In the genomic region with DNA sequence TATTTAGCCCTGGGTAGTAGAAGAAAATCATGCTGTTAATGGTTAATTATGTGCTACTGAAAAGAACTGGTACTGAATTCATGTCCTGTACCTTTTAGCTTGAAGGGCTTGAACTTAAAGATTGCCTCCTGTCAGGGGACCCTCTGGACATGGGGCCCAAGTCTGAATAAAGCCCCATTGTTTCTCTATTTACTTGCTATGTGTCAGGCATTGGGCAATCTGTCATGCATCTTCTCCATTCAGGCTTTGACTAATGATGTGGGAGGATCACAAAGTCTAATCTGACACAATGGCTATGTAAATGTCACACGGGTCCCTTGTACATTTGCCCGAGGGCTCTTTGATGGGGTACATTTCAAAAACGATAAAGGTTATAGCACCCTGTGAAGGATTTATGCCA, we compare ENCODE assay signal across 18 cellular contexts.
DNase-seq lines count a peak whose midpoint lies in the region; ATAC-seq, FAIRE-seq and TF ChIP-seq lines count a peak whose summit lies in the region.
"Had no signal": no experiment of that assay in that cellular context is flagged by ENCODE, and none has a peak within 500 bp of the region (broad histone marks: within the 10 kb centered on the region; RNA-seq: fewer than 3 reads in every experiment).

No MANE protein-coding gene starts in this region.

- H3K36me3 Mint-ChIP-seq in neural crest cell (ENCODE audit: low read depth), result peaks cover 2% of the 10 kb centered on the region
- no peaks in the 10 kb centered on the region for H3K36me3 Mint-ChIP-seq in activated CD8-positive, alpha-beta T cell treated with anti-CD3 and anti-CD28 coated beads, Interleukin-2, amount 10 ng/mL, durations not matched to agents 7 days and 5 days (ENCODE audit: low read depth)
- H3K36me3 Mint-ChIP-seq: CD8-positive, alpha-beta memory T cell; T-cell had no signal

- TF ChIP-seq CTCF in bronchial epithelial cell (IDR thresholded peaks at IDR 0.05; ENCODE audit: insufficient read depth, low read length, severe bottlenecking) (no peak), neural crest cell (conservative IDR thresholded peaks at IDR 0.05) (no peak), A673 (conservative IDR thresholded peaks at IDR 0.05; ENCODE audit: low read depth, low read length) (no peak)

- H3K27ac ChIP-seq in A673 (ENCODE audit: low read depth, low read length, poor library complexity, severe bottlenecking), result no peak overlapping the region
- H3K27ac ChIP-seq: BLaER1, RWPE1, SJSA1 had no signal

- ATAC-seq in activated CD8-positive, alpha-beta T cell treated with anti-CD3 and anti-CD28 coated beads, Interleukin-2, amount 10 ng/mL, durations not matched to agents 7 days and 5 days, result no peak
- ATAC-seq: GM12878, HCT116, T-cell had no signal

- CTCF ChIA-PET in A673 (lab: Charles Lee), result no interaction called here
- CTCF ChIA-PET in activated CD8-positive, alpha-beta T cell treated with anti-CD3 and anti-CD28 coated beads, Interleukin-2, amount 10 ng/mL, durations not matched to agents 7 days and 5 days (lab: Charles Lee), result no interaction called here

- peak overlapping the region; percentile 11 for H3K4me3 Mint-ChIP-seq in neural crest cell
- H3K4me3 Mint-ChIP-seq in activated CD8-positive, alpha-beta T cell treated with anti-CD3 and anti-CD28 coated beads, Interleukin-2, amount 10 ng/mL, durations not matched to agents 7 days and 5 days, result no peak overlapping the region
- H3K4me3 Mint-ChIP-seq: CD8-positive, alpha-beta memory T cell; IgD-negative memory B cell; T-cell had no signal

- POLR2A ChIA-PET in A673 (lab: Charles Lee; ENCODE audit: low non-redundant PET), result no interaction called here
- POLR2A ChIA-PET in activated CD8-positive, alpha-beta T cell treated with anti-CD3 and anti-CD28 coated beads, Interleukin-2, amount 10 ng/mL, durations not matched to agents 7 days and 5 days (lab: Charles Lee), result no interaction called here

- H3K9me3 Mint-ChIP-seq in neural crest cell, result peaks cover 5% of the 10 kb centered on the region
- H3K9me3 Mint-ChIP-seq in activated CD8-positive, alpha-beta T cell treated with anti-CD3 and anti-CD28 coated beads, Interleukin-2, amount 10 ng/mL, durations not matched to agents 7 days and 5 days (ENCODE audit: insufficient read depth), result peaks cover 12% of the 10 kb centered on the region

- peak; percentile 12 for DNase-seq in COLO829 (ENCODE audit: low spot score)
- peak; percentile 67 to 90 for DNase-seq in HAP-1 (ENCODE audit: low spot score in 2 of 2)
- DNase-seq in bronchial epithelial cell (ENCODE audit: low read depth), result peak; percentile 6
- peak; percentile 6 for DNase-seq in neural crest cell (ENCODE audit: low read depth, low spot score)
- DNase-seq in A673 (ENCODE audit: low spot score), result no peak
- no peak for DNase-seq in DMS79 treated with DMSO at 0.1 percent for 48 hours (lab: John Stamatoyannopoulos, UW)
- DNase-seq in activated CD8-positive, alpha-beta T cell treated with anti-CD3 and anti-CD28 coated beads, Interleukin-2, amount 10 ng/mL, durations not matched to agents 7 days and 5 days, result no peak
- DNase-seq: CD8-positive, alpha-beta memory T cell; NCI-H1436 treated with DMSO at 0.1 percent for 48 hours; NCI-H510A; T-cell had no signal

- H3K27me3 ChIP-seq in HAP-1 (ENCODE audit: low read depth) (no peaks in the 10 kb centered on the region), bronchial epithelial cell (ENCODE audit: control insufficient read depth, insufficient read depth, low read length) (no peaks in the 10 kb centered on the region), A673 (replicated peaks; ENCODE audit: insufficient read depth, low read depth, low read length, poor library complexity) (no peaks in the 10 kb centered on the region)
- H3K27me3 ChIP-seq: BLaER1, SJSA1 had no signal

- BruUV-seq in A673 (replicated peaks; lab: Mats Ljungman, UMichigan), result no TSS peak

- peaks cover 15% of the 10 kb centered on the region for H3K4me1 ChIP-seq in HAP-1
- H3K4me1 ChIP-seq in A673 (ENCODE audit: insufficient read depth, low read length, poor library complexity, severe bottlenecking), result no peaks in the 10 kb centered on the region
- H3K4me1 ChIP-seq: BLaER1, SJSA1 had no signal

- peaks cover 37% of the 10 kb centered on the region for H3K4me1 Mint-ChIP-seq in neural crest cell
- no peaks in the 10 kb centered on the region for H3K4me1 Mint-ChIP-seq in activated CD8-positive, alpha-beta T cell treated with anti-CD3 and anti-CD28 coated beads, Interleukin-2, amount 10 ng/mL, durations not matched to agents 7 days and 5 days (ENCODE audit: low read depth)
- H3K4me1 Mint-ChIP-seq: CD8-positive, alpha-beta memory T cell; IgD-negative memory B cell; T-cell had no signal

- H3K4me3 ChIP-seq in HAP-1 (no peak overlapping the region), bronchial epithelial cell (ENCODE audit: low read depth, low read length) (no peak overlapping the region), A673 (ENCODE audit: low read depth, low read length, poor library complexity, severe bottlenecking) (no peak overlapping the region)
- H3K4me3 ChIP-seq: BLaER1, GM12878, SJSA1 had no signal

- no peak for FAIRE-seq in bronchial epithelial cell (lab: Jason Lieb, UNC)
- FAIRE-seq: GM12878, GM18507 had no signal

- in situ Hi-C loops in HAP-1 (cut with MboI; ENCODE audit: low sequenced_read_pairs), result no loop called here

- no peak overlapping the region for H3K27ac Mint-ChIP-seq in neural crest cell (ENCODE audit: unreplicated experiment)
- no peak overlapping the region for H3K27ac Mint-ChIP-seq in activated CD8-positive, alpha-beta T cell treated with anti-CD3 and anti-CD28 coated beads, Interleukin-2, amount 10 ng/mL, durations not matched to agents 7 days and 5 days
- H3K27ac Mint-ChIP-seq: CD8-positive, alpha-beta memory T cell; IgD-negative memory B cell; T-cell had no signal

- intact Hi-C loops in A673 (cut with micrococcal nuclease; ENCODE audit: unreplicated experiment), result no loop called here

- H3K9me3 ChIP-seq in HAP-1, result no peaks in the 10 kb centered on the region
- H3K9me3 ChIP-seq in A673 (ENCODE audit: low read depth, low read length, poor library complexity, severe bottlenecking), result no peaks in the 10 kb centered on the region
- H3K9me3 ChIP-seq: BLaER1, SJSA1 had no signal

- H3K36me3 ChIP-seq in HAP-1 (replicated peaks) (no peaks in the 10 kb centered on the region), bronchial epithelial cell (ENCODE audit: control insufficient read depth, insufficient read depth, low read length) (no peaks in the 10 kb centered on the region), A673 (ENCODE audit: insufficient read depth, low read length, poor library complexity, severe bottlenecking) (no peaks in the 10 kb centered on the region)
- H3K36me3 ChIP-seq: BLaER1, SJSA1 had no signal

- H3K27me3 Mint-ChIP-seq in neural crest cell (ENCODE audit: low read depth), result peaks cover 69% of the 10 kb centered on the region
- H3K27me3 Mint-ChIP-seq in activated CD8-positive, alpha-beta T cell treated with anti-CD3 and anti-CD28 coated beads, Interleukin-2, amount 10 ng/mL, durations not matched to agents 7 days and 5 days (ENCODE audit: low read depth), result no peaks in the 10 kb centered on the region
- H3K27me3 Mint-ChIP-seq: CD8-positive, alpha-beta memory T cell; IgD-negative memory B cell; T-cell had no signal

Comparison
In these comparisons a context has a peak if more than half of its experiments do, and no peak if none do; other contexts are left out.
1. DNase-seq: peak in COLO829 (single experiment), HAP-1 (2 of 2), bronchial epithelial cell (single experiment) and neural crest cell (single experiment); none in A673 (single experiment), DMS79 treated with DMSO at 0.1 percent for 48 hours (single experiment) and activated CD8-positive, alpha-beta T cell treated with anti-CD3 and anti-CD28 coated beads, Interleukin-2, amount 10 ng/mL, durations not matched to agents 7 days and 5 days (single experiment).